In the genomic region with DNA sequence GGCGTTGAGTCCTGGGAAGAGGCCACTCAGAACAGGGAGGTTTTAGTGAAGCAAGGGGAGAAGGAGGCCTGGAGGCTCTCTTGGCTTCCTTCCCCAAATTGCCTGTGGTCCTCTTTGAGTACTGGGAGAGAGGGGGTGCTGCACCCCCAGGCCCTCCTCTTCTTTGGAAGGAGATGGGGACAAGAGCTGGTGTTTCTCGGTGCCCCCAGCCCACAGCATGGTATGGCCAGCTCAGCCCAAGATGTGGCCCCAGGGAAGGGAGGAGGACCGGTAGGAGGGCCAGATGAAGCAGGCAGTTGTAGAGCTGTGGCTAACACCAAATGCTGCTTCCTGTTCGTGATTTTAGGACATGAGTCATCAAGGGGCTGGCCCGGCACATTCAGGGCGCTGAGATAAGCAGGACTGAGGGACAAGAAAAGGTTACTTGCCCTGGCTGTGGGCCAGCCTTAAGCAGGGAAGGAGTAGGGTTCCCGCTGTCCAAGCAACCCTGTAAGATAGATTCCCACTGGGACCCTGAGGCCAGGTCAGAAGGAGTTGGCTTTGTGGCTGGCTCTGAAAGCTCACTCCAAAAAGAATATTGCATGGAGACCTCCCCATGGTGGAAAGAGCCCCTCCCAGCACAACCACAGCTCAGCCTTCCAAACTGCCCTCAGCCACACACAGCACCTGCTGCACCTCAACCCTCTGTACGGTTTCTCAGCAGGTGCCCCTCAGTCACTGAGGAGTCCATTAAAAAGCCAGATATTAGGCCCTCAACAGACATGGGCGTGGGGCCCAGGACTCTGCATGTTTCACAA, we compare ENCODE assay signal across 1 cellular context.
TF ChIP-seq lines count a peak whose summit lies in the region.

No MANE protein-coding gene starts in this region.

TF ChIP-seq in K562, 482 proteins besides CTCF, POLR2A, EP300 and RAD21 (continued from another document and continues in another):
- TF ChIP-seq, protein P1, sequence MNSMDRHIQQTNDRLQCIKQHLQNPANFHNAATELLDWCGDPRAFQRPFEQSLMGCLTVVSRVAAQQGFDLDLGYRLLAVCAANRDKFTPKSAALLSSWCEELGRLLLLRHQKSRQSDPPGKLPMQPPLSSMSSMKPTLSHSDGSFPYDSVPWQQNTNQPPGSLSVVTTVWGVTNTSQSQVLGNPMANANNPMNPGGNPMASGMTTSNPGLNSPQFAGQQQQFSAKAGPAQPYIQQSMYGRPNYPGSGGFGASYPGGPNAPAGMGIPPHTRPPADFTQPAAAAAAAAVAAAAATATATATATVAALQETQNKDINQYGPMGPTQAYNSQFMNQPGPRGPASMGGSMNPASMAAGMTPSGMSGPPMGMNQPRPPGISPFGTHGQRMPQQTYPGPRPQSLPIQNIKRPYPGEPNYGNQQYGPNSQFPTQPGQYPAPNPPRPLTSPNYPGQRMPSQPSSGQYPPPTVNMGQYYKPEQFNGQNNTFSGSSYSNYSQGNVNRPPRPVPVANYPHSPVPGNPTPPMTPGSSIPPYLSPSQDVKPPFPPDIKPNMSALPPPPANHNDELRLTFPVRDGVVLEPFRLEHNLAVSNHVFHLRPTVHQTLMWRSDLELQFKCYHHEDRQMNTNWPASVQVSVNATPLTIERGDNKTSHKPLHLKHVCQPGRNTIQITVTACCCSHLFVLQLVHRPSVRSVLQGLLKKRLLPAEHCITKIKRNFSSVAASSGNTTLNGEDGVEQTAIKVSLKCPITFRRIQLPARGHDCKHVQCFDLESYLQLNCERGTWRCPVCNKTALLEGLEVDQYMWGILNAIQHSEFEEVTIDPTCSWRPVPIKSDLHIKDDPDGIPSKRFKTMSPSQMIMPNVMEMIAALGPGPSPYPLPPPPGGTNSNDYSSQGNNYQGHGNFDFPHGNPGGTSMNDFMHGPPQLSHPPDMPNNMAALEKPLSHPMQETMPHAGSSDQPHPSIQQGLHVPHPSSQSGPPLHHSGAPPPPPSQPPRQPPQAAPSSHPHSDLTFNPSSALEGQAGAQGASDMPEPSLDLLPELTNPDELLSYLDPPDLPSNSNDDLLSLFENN (IDR thresholded peaks at IDR 0.05; ENCODE audit: low read depth in 2 of 2, low read length in 2 of 2), result peak in 1 of 2 experiments; percentile 85; a peak in 2 of 4 replicates
- TF ChIP-seq RBM15 (IDR thresholded peaks at IDR 0.05; ENCODE audit: insufficient read depth, low read length) (no peak), JUNB (CRISPR knock-in tag; conservative IDR thresholded peaks at IDR 0.05) (peak; percentile 95), SRSF9 (IDR thresholded peaks at IDR 0.05; ENCODE audit: borderline replicate concordance, low read depth, low read length) (no peak), MYC (IDR thresholded peaks at IDR 0.05; ENCODE audit: low read depth, low read length) (peak; percentile 80; the same call in 1 of the 2 replicates), MYC (CRISPR knock-in tag; IDR thresholded peaks at IDR 0.05; ENCODE audit: borderline replicate concordance, low read depth) (peak; percentile 16; the same call in 1 of the 2 replicates), RFX5 (IDR thresholded peaks at IDR 0.05; ENCODE audit: low read depth, low read length) (no peak), PHF8 (IDR thresholded peaks at IDR 0.05; ENCODE audit: borderline replicate concordance, low read length) (no peak; the same call in 1 of the 2 replicates), TAF1 (IDR thresholded peaks at IDR 0.05; ENCODE audit: control insufficient read depth, extremely low read depth, insufficient read depth, low read length, severe bottlenecking) (peak; percentile 42), FOSL1 (tag; conservative IDR thresholded peaks at IDR 0.05) (peak; percentile 100), ZNF408 (CRISPR knock-in tag; IDR thresholded peaks at IDR 0.05; ENCODE audit: low read depth) (no peak), TRIM24 (IDR thresholded peaks at IDR 0.05) (peak; percentile 67 to 86; a peak in 3 of 4 replicates), CCNT2 (IDR thresholded peaks at IDR 0.05; ENCODE audit: borderline replicate concordance, extremely low read depth, insufficient read length, low read depth, low read length) (peak; percentile 73), MYNN (IDR thresholded peaks at IDR 0.05) (peak; percentile 88), MYNN (CRISPR knock-in tag; IDR thresholded peaks at IDR 0.05) (no peak), NFE2L1 (tag; IDR thresholded peaks at IDR 0.05; ENCODE audit: borderline replicate concordance, low read depth) (no peak), ESRRA (IDR thresholded peaks at IDR 0.05; ENCODE audit: borderline replicate concordance, low read depth) (peak; percentile 96), ASH1L (IDR thresholded peaks at IDR 0.05; ENCODE audit: borderline replicate concordance, low read depth, partially characterized antibody) (no peak), ZNF551 (CRISPR knock-in tag; IDR thresholded peaks at IDR 0.05) (no peak), ZNF23 (CRISPR knock-in tag; IDR thresholded peaks at IDR 0.05) (no peak), ZNF146 (CRISPR knock-in tag; IDR thresholded peaks at IDR 0.05; ENCODE audit: unreplicated experiment) (no peak), ZC3H11A (IDR thresholded peaks at IDR 0.05; ENCODE audit: low read depth, low read length) (no peak), MXI1 (IDR thresholded peaks at IDR 0.05; ENCODE audit: low read depth, low read length) (no peak), SUPT5H (IDR thresholded peaks at IDR 0.05) (no peak), BHLHE40 (IDR thresholded peaks at IDR 0.05; ENCODE audit: low read length) (peak; percentile 95), ARNT (IDR thresholded peaks at IDR 0.05) (peak; percentile 44 to 85; a peak in 2 of 4 replicates), KLF16 (IDR thresholded peaks at IDR 0.05) (peak; percentile 88), ZNF589 (CRISPR knock-in tag; IDR thresholded peaks at IDR 0.05; ENCODE audit: low read depth) (0 out of 2 replicates have a peak, but pooled peaks have one; percentile 63), ZNF224 (CRISPR knock-in tag; IDR thresholded peaks at IDR 0.05) (no peak; the same call in 1 of the 2 replicates), COPS2 (conservative IDR thresholded peaks at IDR 0.05) (no peak), ZKSCAN8 (CRISPR knock-in tag; IDR thresholded peaks at IDR 0.05) (0 out of 2 replicates have a peak, but pooled peaks have one; percentile 68), LCOR (CRISPR knock-in tag; IDR thresholded peaks at IDR 0.05) (peak; percentile 100), ZNF316 (IDR thresholded peaks at IDR 0.05) (peak; percentile 61), NR4A1 (CRISPR knock-in tag; IDR thresholded peaks at IDR 0.05) (no peak), NR4A1 (tag; IDR thresholded peaks at IDR 0.05) (no peak), SMAD4 (CRISPR knock-in tag; conservative IDR thresholded peaks at IDR 0.05) (peak; percentile 86), TOE1 (IDR thresholded peaks at IDR 0.05; ENCODE audit: borderline replicate concordance) (peak; percentile 47; the same call in 1 of the 2 replicates), TOE1 (CRISPR knock-in tag; IDR thresholded peaks at IDR 0.05; ENCODE audit: borderline replicate concordance, low read depth) (no peak)
- TF ChIP-seq, protein P2, sequence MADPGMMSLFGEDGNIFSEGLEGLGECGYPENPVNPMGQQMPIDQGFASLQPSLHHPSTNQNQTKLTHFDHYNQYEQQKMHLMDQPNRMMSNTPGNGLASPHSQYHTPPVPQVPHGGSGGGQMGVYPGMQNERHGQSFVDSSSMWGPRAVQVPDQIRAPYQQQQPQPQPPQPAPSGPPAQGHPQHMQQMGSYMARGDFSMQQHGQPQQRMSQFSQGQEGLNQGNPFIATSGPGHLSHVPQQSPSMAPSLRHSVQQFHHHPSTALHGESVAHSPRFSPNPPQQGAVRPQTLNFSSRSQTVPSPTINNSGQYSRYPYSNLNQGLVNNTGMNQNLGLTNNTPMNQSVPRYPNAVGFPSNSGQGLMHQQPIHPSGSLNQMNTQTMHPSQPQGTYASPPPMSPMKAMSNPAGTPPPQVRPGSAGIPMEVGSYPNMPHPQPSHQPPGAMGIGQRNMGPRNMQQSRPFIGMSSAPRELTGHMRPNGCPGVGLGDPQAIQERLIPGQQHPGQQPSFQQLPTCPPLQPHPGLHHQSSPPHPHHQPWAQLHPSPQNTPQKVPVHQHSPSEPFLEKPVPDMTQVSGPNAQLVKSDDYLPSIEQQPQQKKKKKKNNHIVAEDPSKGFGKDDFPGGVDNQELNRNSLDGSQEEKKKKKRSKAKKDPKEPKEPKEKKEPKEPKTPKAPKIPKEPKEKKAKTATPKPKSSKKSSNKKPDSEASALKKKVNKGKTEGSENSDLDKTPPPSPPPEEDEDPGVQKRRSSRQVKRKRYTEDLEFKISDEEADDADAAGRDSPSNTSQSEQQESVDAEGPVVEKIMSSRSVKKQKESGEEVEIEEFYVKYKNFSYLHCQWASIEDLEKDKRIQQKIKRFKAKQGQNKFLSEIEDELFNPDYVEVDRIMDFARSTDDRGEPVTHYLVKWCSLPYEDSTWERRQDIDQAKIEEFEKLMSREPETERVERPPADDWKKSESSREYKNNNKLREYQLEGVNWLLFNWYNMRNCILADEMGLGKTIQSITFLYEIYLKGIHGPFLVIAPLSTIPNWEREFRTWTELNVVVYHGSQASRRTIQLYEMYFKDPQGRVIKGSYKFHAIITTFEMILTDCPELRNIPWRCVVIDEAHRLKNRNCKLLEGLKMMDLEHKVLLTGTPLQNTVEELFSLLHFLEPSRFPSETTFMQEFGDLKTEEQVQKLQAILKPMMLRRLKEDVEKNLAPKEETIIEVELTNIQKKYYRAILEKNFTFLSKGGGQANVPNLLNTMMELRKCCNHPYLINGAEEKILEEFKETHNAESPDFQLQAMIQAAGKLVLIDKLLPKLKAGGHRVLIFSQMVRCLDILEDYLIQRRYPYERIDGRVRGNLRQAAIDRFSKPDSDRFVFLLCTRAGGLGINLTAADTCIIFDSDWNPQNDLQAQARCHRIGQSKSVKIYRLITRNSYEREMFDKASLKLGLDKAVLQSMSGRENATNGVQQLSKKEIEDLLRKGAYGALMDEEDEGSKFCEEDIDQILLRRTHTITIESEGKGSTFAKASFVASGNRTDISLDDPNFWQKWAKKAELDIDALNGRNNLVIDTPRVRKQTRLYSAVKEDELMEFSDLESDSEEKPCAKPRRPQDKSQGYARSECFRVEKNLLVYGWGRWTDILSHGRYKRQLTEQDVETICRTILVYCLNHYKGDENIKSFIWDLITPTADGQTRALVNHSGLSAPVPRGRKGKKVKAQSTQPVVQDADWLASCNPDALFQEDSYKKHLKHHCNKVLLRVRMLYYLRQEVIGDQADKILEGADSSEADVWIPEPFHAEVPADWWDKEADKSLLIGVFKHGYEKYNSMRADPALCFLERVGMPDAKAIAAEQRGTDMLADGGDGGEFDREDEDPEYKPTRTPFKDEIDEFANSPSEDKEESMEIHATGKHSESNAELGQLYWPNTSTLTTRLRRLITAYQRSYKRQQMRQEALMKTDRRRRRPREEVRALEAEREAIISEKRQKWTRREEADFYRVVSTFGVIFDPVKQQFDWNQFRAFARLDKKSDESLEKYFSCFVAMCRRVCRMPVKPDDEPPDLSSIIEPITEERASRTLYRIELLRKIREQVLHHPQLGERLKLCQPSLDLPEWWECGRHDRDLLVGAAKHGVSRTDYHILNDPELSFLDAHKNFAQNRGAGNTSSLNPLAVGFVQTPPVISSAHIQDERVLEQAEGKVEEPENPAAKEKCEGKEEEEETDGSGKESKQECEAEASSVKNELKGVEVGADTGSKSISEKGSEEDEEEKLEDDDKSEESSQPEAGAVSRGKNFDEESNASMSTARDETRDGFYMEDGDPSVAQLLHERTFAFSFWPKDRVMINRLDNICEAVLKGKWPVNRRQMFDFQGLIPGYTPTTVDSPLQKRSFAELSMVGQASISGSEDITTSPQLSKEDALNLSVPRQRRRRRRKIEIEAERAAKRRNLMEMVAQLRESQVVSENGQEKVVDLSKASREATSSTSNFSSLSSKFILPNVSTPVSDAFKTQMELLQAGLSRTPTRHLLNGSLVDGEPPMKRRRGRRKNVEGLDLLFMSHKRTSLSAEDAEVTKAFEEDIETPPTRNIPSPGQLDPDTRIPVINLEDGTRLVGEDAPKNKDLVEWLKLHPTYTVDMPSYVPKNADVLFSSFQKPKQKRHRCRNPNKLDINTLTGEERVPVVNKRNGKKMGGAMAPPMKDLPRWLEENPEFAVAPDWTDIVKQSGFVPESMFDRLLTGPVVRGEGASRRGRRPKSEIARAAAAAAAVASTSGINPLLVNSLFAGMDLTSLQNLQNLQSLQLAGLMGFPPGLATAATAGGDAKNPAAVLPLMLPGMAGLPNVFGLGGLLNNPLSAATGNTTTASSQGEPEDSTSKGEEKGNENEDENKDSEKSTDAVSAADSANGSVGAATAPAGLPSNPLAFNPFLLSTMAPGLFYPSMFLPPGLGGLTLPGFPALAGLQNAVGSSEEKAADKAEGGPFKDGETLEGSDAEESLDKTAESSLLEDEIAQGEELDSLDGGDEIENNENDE (IDR thresholded peaks at IDR 0.05; ENCODE audit: low read depth, low read length), result no peak
- TF ChIP-seq, protein P3, sequence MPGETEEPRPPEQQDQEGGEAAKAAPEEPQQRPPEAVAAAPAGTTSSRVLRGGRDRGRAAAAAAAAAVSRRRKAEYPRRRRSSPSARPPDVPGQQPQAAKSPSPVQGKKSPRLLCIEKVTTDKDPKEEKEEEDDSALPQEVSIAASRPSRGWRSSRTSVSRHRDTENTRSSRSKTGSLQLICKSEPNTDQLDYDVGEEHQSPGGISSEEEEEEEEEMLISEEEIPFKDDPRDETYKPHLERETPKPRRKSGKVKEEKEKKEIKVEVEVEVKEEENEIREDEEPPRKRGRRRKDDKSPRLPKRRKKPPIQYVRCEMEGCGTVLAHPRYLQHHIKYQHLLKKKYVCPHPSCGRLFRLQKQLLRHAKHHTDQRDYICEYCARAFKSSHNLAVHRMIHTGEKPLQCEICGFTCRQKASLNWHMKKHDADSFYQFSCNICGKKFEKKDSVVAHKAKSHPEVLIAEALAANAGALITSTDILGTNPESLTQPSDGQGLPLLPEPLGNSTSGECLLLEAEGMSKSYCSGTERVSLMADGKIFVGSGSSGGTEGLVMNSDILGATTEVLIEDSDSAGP (CRISPR knock-in tag; IDR thresholded peaks at IDR 0.05), result no peak
- TF ChIP-seq, protein P4, sequence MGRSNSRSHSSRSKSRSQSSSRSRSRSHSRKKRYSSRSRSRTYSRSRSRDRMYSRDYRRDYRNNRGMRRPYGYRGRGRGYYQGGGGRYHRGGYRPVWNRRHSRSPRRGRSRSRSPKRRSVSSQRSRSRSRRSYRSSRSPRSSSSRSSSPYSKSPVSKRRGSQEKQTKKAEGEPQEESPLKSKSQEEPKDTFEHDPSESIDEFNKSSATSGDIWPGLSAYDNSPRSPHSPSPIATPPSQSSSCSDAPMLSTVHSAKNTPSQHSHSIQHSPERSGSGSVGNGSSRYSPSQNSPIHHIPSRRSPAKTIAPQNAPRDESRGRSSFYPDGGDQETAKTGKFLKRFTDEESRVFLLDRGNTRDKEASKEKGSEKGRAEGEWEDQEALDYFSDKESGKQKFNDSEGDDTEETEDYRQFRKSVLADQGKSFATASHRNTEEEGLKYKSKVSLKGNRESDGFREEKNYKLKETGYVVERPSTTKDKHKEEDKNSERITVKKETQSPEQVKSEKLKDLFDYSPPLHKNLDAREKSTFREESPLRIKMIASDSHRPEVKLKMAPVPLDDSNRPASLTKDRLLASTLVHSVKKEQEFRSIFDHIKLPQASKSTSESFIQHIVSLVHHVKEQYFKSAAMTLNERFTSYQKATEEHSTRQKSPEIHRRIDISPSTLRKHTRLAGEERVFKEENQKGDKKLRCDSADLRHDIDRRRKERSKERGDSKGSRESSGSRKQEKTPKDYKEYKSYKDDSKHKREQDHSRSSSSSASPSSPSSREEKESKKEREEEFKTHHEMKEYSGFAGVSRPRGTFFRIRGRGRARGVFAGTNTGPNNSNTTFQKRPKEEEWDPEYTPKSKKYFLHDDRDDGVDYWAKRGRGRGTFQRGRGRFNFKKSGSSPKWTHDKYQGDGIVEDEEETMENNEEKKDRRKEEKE (IDR thresholded peaks at IDR 0.05; ENCODE audit: borderline replicate concordance in 1 of 2, control insufficient read depth in 1 of 2, low read depth in 2 of 2, low read length in 1 of 2), result peak in 1 of 2 experiments; percentile 77; a peak in 1 of 4 replicates
